ENCODE assay signal across 1 cellular context in the genomic region with DNA sequence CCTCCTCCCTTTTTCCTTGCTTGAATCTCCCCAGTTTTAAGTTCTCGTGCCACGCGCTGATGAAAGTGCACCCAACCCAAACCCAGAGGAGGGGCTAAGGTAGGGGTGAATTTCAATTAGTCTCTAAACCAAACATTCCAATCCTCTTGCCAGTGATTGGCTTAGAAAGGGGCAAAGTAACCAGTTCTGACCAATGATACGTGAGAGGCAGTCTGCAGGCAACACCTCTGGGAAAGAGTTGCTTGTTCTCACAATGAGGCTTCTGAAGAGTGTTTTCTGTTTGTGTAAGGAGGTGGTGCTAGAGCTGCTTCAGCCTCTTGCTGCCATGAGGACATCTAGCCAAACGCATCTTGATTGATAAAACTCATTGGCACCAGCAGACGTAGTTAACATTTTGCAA.
TF ChIP-seq lines count a peak whose summit lies in the region.

No MANE protein-coding gene starts in this region.

TF ChIP-seq in WTC11, 78 proteins besides CTCF, POLR2A, EP300 and RAD21:
- TF ChIP-seq IRF2 (CRISPR knock-in tag; IDR thresholded peaks at IDR 0.05; ENCODE audit: borderline replicate concordance, low read depth): no peak
- TF ChIP-seq, protein P1, sequence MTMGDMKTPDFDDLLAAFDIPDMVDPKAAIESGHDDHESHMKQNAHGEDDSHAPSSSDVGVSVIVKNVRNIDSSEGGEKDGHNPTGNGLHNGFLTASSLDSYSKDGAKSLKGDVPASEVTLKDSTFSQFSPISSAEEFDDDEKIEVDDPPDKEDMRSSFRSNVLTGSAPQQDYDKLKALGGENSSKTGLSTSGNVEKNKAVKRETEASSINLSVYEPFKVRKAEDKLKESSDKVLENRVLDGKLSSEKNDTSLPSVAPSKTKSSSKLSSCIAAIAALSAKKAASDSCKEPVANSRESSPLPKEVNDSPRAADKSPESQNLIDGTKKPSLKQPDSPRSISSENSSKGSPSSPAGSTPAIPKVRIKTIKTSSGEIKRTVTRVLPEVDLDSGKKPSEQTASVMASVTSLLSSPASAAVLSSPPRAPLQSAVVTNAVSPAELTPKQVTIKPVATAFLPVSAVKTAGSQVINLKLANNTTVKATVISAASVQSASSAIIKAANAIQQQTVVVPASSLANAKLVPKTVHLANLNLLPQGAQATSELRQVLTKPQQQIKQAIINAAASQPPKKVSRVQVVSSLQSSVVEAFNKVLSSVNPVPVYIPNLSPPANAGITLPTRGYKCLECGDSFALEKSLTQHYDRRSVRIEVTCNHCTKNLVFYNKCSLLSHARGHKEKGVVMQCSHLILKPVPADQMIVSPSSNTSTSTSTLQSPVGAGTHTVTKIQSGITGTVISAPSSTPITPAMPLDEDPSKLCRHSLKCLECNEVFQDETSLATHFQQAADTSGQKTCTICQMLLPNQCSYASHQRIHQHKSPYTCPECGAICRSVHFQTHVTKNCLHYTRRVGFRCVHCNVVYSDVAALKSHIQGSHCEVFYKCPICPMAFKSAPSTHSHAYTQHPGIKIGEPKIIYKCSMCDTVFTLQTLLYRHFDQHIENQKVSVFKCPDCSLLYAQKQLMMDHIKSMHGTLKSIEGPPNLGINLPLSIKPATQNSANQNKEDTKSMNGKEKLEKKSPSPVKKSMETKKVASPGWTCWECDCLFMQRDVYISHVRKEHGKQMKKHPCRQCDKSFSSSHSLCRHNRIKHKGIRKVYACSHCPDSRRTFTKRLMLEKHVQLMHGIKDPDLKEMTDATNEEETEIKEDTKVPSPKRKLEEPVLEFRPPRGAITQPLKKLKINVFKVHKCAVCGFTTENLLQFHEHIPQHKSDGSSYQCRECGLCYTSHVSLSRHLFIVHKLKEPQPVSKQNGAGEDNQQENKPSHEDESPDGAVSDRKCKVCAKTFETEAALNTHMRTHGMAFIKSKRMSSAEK (CRISPR knock-in tag; IDR thresholded peaks at IDR 0.05; ENCODE audit: borderline replicate concordance): no peak
- TF ChIP-seq, protein P2, sequence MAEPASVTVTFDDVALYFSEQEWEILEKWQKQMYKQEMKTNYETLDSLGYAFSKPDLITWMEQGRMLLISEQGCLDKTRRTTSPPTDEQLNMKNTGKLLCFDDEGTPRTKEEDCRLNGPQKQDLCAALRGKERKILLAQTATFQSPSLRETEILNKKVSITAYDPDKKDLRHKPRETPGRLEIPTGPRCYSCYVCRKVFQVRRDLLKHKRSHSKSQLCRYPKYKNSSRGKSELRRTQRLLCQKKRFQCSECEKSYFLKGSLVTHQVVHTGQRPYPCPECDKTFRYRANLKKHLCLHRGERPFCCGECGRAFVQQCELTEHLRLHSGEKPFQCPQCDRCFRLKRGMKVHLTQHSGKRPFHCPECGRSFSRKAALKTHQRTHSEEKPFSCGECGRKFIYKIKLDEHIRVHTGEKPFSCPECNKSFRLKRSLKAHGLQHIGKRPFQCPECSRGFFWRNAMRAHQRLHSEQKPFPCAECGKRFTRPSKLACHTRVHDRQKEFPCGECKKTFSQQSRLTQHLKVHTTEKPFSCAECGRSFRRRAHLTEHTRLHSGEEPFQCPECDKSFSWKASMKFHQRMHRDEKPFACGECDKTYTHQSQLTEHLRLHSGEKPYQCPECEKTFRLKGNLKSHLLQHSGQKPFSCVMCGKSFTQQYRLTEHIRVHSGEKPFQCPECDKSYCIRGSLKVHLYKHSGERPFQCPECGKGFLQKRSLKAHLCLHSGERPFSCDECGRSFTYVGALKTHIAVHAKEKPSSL (CRISPR knock-in tag; conservative IDR thresholded peaks at IDR 0.05): no peak
- no peak for TF ChIP-seq ZNF219 (CRISPR knock-in tag; IDR thresholded peaks at IDR 0.05; ENCODE audit: borderline replicate concordance)
- TF ChIP-seq PRRX2 (CRISPR knock-in tag; IDR thresholded peaks at IDR 0.05): no peak
- peak; percentile 92 for TF ChIP-seq NFYB (CRISPR knock-in tag; conservative IDR thresholded peaks at IDR 0.05; ENCODE audit: low read depth)
- TF ChIP-seq, protein P3, sequence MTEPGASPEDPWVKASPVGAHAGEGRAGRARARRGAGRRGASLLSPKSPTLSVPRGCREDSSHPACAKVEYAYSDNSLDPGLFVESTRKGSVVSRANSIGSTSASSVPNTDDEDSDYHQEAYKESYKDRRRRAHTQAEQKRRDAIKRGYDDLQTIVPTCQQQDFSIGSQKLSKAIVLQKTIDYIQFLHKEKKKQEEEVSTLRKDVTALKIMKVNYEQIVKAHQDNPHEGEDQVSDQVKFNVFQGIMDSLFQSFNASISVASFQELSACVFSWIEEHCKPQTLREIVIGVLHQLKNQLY (CRISPR knock-in tag; IDR thresholded peaks at IDR 0.05): no peak
